In genomic region chr13:20546559-20546958, GRCh38 we compare ENCODE assay signal across 16 cellular contexts. TPM values are rescaled to one million over a fixed set of nuclear protein-coding genes. Genes with fewer than 3 reads are reported as not detected.
DNase-seq lines count a peak whose midpoint lies in the region; ATAC-seq and TF ChIP-seq lines count a peak whose summit lies in the region.
"Had no signal": no experiment of that assay in that cellular context is flagged by ENCODE, and none has a peak within 500 bp of the region (broad histone marks: within the 10 kb centered on the region; RNA-seq: fewer than 3 reads in every experiment).

No MANE protein-coding gene starts in this region.

- DNase-seq in GF-D8 (lab: John Stamatoyannopoulos, UW) (peak; percentile 57), memory B cell (ENCODE audit: low spot score in 2 of 2) (peak in 1 of 2 donors; percentile 22), hippocampal formation (lab: John Stamatoyannopoulos, UW) (no peak), sigmoid colon (no peak)
- no peak for DNase-seq in activated naive CD4-positive, alpha-beta T cell (lab: John Stamatoyannopoulos, UW)
- no peak for DNase-seq in stimulated activated CD4-positive, alpha-beta T cell treated with anti-CD3 and anti-CD28 coated beads, Interleukin-2, amount 100 ng/mL, for 48 hours
- DNase-seq: activated T-cell treated with anti-CD3 and anti-CD28 coated beads, Interleukin-2, amount 50 U/mL, for 1 hour; CD8-positive, alpha-beta memory T cell; foreskin melanocyte; kidney glomerular epithelial cell; occipital lobe had no signal

- intact Hi-C loops in sigmoid colon (cut with DNase I): no loop called here

- no peaks in the 10 kb centered on the region for H3K36me3 Mint-ChIP-seq in memory B cell
- H3K36me3 Mint-ChIP-seq: CD8-positive, alpha-beta memory T cell; WTC11 had no signal

- peak overlapping the region; percentile 12 for H3K27ac Mint-ChIP-seq in memory B cell
- H3K27ac Mint-ChIP-seq: WTC11 had no signal

- peak overlapping the region; percentile 43 for H2AFZ ChIP-seq in OCI-LY3 (ENCODE audit: low read depth, low read length)

- peak; percentile 58 for ATAC-seq in HG02885 (IDR thresholded peaks at IDR 0.05; ENCODE audit: poor library complexity, unreplicated experiment)
- peak; percentile 85 for ATAC-seq in memory B cell (ENCODE audit: low read depth)
- ATAC-seq: HCT116, WTC11 had no signal

- 11 to 33% methylated on average over 1 of the region's 1 CpG for WGBS in sigmoid colon, 2 donors

- H3K9me3 ChIP-seq in OCI-LY3 (ENCODE audit: insufficient read depth, low read length) (no peaks in the 10 kb centered on the region), sigmoid colon (no peaks in the 10 kb centered on the region)

- H3K27ac ChIP-seq in OCI-LY3 (ENCODE audit: low read length) (peak overlapping the region; percentile 44), sigmoid colon (no peak overlapping the region)
- H3K27ac ChIP-seq: RWPE1 had no signal

- no peaks in the 10 kb centered on the region for H4K20me1 ChIP-seq in OCI-LY3 (ENCODE audit: insufficient read depth, low read length)

- peak overlapping the region; percentile 8; the same call in 1 of the 2 replicates for H3K9ac ChIP-seq in OCI-LY3 (ENCODE audit: low read length)

- TF ChIP-seq CTCF in OCI-LY3 (IDR thresholded peaks at IDR 0.05; ENCODE audit: low read depth, low read length) (no peak), sigmoid colon (IDR thresholded peaks at IDR 0.05) (no peak)

- no peak for TF ChIP-seq POLR2A in sigmoid colon (IDR thresholded peaks at IDR 0.05)

- H3K4me1 Mint-ChIP-seq in memory B cell: peaks cover 29% of the 10 kb centered on the region

- no peaks in the 10 kb centered on the region for H3K27me3 Mint-ChIP-seq in memory B cell
- H3K27me3 Mint-ChIP-seq: CD8-positive, alpha-beta memory T cell had no signal

- no peaks in the 10 kb centered on the region for H3K9me3 Mint-ChIP-seq in memory B cell
- H3K9me3 Mint-ChIP-seq: CD8-positive, alpha-beta memory T cell; WTC11 had no signal

- H3K36me3 ChIP-seq in OCI-LY3 (replicated peaks; ENCODE audit: low read depth, low read length) (no peaks in the 10 kb centered on the region), sigmoid colon (no peaks in the 10 kb centered on the region)

- no peak for TF ChIP-seq EP300 in sigmoid colon (IDR thresholded peaks at IDR 0.05)

- H3K4me1 ChIP-seq in OCI-LY3 (ENCODE audit: low read length) (peaks cover 40% of the 10 kb centered on the region), sigmoid colon (no peaks in the 10 kb centered on the region)

- H3K4me3 ChIP-seq in OCI-LY3 (ENCODE audit: low read length) (peak overlapping the region; percentile 16), sigmoid colon (no peak overlapping the region)

- H3K27me3 ChIP-seq in OCI-LY3 (ENCODE audit: low read depth, low read length) (no peaks in the 10 kb centered on the region), sigmoid colon (no peaks in the 10 kb centered on the region)

- peak overlapping the region; percentile 73 for H3K4me2 ChIP-seq in OCI-LY3 (ENCODE audit: low read length)

- H3K4me3 Mint-ChIP-seq in memory B cell: peak overlapping the region; percentile 9
- H3K4me3 Mint-ChIP-seq: CD8-positive, alpha-beta memory T cell; WTC11 had no signal

- H3K79me2 ChIP-seq in OCI-LY3 (ENCODE audit: low read length): no peaks in the 10 kb centered on the region

RNA-seq across cellular contexts. Expression of gene IFT88, which starts 20.4 kb away (rescaled TPM):
- 10 to 100 TPM; 13.8 to 21.8 (median 16.9) TPM for total RNA-seq in sigmoid colon
- polyA plus RNA-seq in sigmoid colon: 10 to 100 TPM in 1 of 3 donors, 1 to 10 TPM in 2; 6.6 to 10.0 (median 8.8) TPM

RNA-seq across cellular contexts. Expression of gene CRYL1, which starts 20.9 kb away (rescaled TPM):
- total RNA-seq in sigmoid colon: 10 to 100 TPM; 33.0 to 53.5 (median 37.7) TPM
- polyA plus RNA-seq in sigmoid colon: 100 to 1,000 TPM in 2 of 3 donors, 10 to 100 TPM in 1; 62.4 to 183 (median 153) TPM
